ENCODE assay signal across 1 cellular context in genomic region chr7:32495298-32496051, GRCh38.
TF ChIP-seq lines count a peak whose summit lies in the region.

Gene AVL9 (plus strand): TSS chr7:32495489. CDS start chr7:32495710, 221 bp downstream.

TF ChIP-seq in HepG2, 621 proteins besides CTCF, POLR2A, EP300 and RAD21 (continued from another document and continues in another):
- TF ChIP-seq HNF1A (IDR thresholded peaks at IDR 0.05; ENCODE audit: low read depth) (no peak), HNF1A (CRISPR knock-in tag; IDR thresholded peaks at IDR 0.05; ENCODE audit: borderline replicate concordance) (peak; percentile 73), ZFP1 (CRISPR knock-in tag; IDR thresholded peaks at IDR 0.05) (no peak), MBD4 (IDR thresholded peaks at IDR 0.05; ENCODE audit: borderline replicate concordance, low read length) (no peak), ZNF777 (CRISPR knock-in tag; IDR thresholded peaks at IDR 0.05) (peak; percentile 82), TEAD3 (CRISPR knock-in tag; optimal IDR thresholded peaks at IDR 0.05; ENCODE audit: borderline replicate concordance) (peak; percentile 43), TERF1 (CRISPR knock-in tag; IDR thresholded peaks at IDR 0.05) (no peak), ZNF775 (CRISPR knock-in tag; IDR thresholded peaks at IDR 0.05; ENCODE audit: borderline replicate concordance) (no peak), CBX2 (IDR thresholded peaks at IDR 0.05; ENCODE audit: low read depth, low read length) (no peak), CBX2 (CRISPR knock-in tag; IDR thresholded peaks at IDR 0.05; ENCODE audit: low read depth) (no peak), YEATS2 (CRISPR knock-in tag; IDR thresholded peaks at IDR 0.05; ENCODE audit: borderline replicate concordance) (peak; percentile 81; the same call in 1 of the 2 replicates), NCOA1 (CRISPR knock-in tag; IDR thresholded peaks at IDR 0.05) (no peak; the same call in 1 of the 2 replicates), KLF15 (CRISPR knock-in tag; IDR thresholded peaks at IDR 0.05; ENCODE audit: borderline replicate concordance) (no peak; the same call in 1 of the 2 replicates), ZSCAN20 (CRISPR knock-in tag; IDR thresholded peaks at IDR 0.05; ENCODE audit: borderline replicate concordance) (peak; percentile 83; the same call in 1 of the 2 replicates), PRDM15 (CRISPR knock-in tag; IDR thresholded peaks at IDR 0.05) (peak; percentile 51; the same call in 1 of the 2 replicates), ZBTB2 (CRISPR knock-in tag; IDR thresholded peaks at IDR 0.05; ENCODE audit: low read depth) (peak; percentile 69), ZNF577 (CRISPR knock-in tag; IDR thresholded peaks at IDR 0.05; ENCODE audit: borderline replicate concordance, low read depth) (no peak), GATAD1 (CRISPR knock-in tag; IDR thresholded peaks at IDR 0.05) (peak; percentile 78), HOXA3 (CRISPR knock-in tag; IDR thresholded peaks at IDR 0.05) (peak; percentile 82; the same call in 1 of the 2 replicates), SP140L (CRISPR knock-in tag; IDR thresholded peaks at IDR 0.05; ENCODE audit: borderline replicate concordance) (no peak), TRAFD1 (CRISPR knock-in tag; IDR thresholded peaks at IDR 0.05; ENCODE audit: borderline replicate concordance) (no peak), ARNTL (CRISPR knock-in tag; IDR thresholded peaks at IDR 0.05) (peak; percentile 40; the same call in 1 of the 2 replicates), HNRNPH1 (optimal IDR thresholded peaks at IDR 0.05; ENCODE audit: low read depth, low read length) (no peak), THAP11 (CRISPR knock-in tag; IDR thresholded peaks at IDR 0.05) (peak; percentile 85), SNAPC2 (CRISPR knock-in tag; IDR thresholded peaks at IDR 0.05) (peak; percentile 66; the same call in 1 of the 2 replicates), ZNF383 (CRISPR knock-in tag; IDR thresholded peaks at IDR 0.05; ENCODE audit: borderline replicate concordance) (no peak), YEATS4 (CRISPR knock-in tag; IDR thresholded peaks at IDR 0.05; ENCODE audit: borderline replicate concordance) (peak; percentile 97), SSRP1 (CRISPR knock-in tag; IDR thresholded peaks at IDR 0.05) (no peak), GMEB1 (CRISPR knock-in tag; IDR thresholded peaks at IDR 0.05; ENCODE audit: borderline replicate concordance) (peak; percentile 76), U2AF2 (IDR thresholded peaks at IDR 0.05; ENCODE audit: low read depth, low read length) (no peak), TFDP2 (CRISPR knock-in tag; IDR thresholded peaks at IDR 0.05) (peak; percentile 60), NFE2L2 (IDR thresholded peaks at IDR 0.05; ENCODE audit: low read length) (no peak), ZNF101 (CRISPR knock-in tag; IDR thresholded peaks at IDR 0.05; ENCODE audit: borderline replicate concordance, low read depth) (no peak), CEBPZ (IDR thresholded peaks at IDR 0.05; ENCODE audit: low read length) (no peak), ZNF615 (CRISPR knock-in tag; IDR thresholded peaks at IDR 0.05; ENCODE audit: borderline replicate concordance) (no peak), CEBPB (IDR thresholded peaks at IDR 0.05; ENCODE audit: borderline replicate concordance, low read depth, low read length) (no peak), ZNF335 (CRISPR knock-in tag; IDR thresholded peaks at IDR 0.05) (peak; percentile 82; the same call in 1 of the 2 replicates), ATF1 (CRISPR knock-in tag; IDR thresholded peaks at IDR 0.05) (no peak), MIXL1 (CRISPR knock-in tag; IDR thresholded peaks at IDR 0.05) (no peak; the same call in 1 of the 2 replicates), CREM (IDR thresholded peaks at IDR 0.05) (no peak; the same call in 1 of the 2 replicates), CREM (CRISPR knock-in tag; IDR thresholded peaks at IDR 0.05) (no peak), TCF7L2 (IDR thresholded peaks at IDR 0.05; ENCODE audit: low read depth, low read length) (no peak), PRPF4 (IDR thresholded peaks at IDR 0.05; ENCODE audit: low read depth, low read length, poor library complexity, severe bottlenecking) (no peak), ZNF234 (CRISPR knock-in tag; conservative IDR thresholded peaks at IDR 0.05) (peak; percentile 68; the same call in 1 of the 2 replicates), TBL1XR1 (IDR thresholded peaks at IDR 0.05; ENCODE audit: borderline replicate concordance, low read length, partially characterized antibody) (no peak), YY1 (IDR thresholded peaks at IDR 0.05; ENCODE audit: insufficient read depth, insufficient replicate concordance, low read depth, low read length) (peak; percentile 38)
